Comparison of ENCODE assay signal across 18 cellular contexts in the genomic region with DNA sequence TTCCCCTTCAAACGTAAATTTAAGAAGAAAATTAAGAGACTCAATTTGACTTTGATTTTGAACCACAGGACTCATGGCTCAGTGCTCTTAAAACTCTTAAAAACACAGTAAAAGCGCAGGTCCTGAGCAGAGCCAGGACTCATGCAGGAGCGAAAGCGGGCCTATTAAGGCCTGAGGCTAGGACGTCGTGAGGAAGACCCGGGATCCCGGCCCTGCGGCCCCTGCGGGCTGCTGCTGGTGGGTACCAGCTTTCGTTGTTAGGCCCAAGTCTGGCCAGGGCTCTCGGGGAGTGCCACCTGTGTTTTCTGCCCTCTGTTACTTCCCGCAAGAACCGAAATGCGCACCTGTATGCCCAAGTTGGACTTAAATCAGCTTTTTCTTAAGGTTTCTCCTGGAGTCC. TPM values are rescaled to one million over a fixed set of nuclear protein-coding genes. Genes with fewer than 3 reads are reported as not detected.
DNase-seq lines count a peak whose midpoint lies in the region; ATAC-seq and TF ChIP-seq lines count a peak whose summit lies in the region.
"Had no signal": no experiment of that assay in that cellular context is flagged by ENCODE, and none has a peak within 500 bp of the region (broad histone marks: within the 10 kb centered on the region; RNA-seq: fewer than 3 reads in every experiment).

No MANE protein-coding gene starts in this region.

- 21% methylated on average over 15 of the region's 15 CpGs for WGBS in thymus

- peaks cover 85% of the 10 kb centered on the region for H3K79me2 ChIP-seq in parathyroid adenoma

- H3K9ac ChIP-seq in parathyroid adenoma, result peak overlapping the region; percentile 99
- H3K9ac ChIP-seq: BLaER1 treated with 17β-estradiol and CSF1 and Interleukin-3, amounts not matched to agents 10 nM and 100 nM; GM23248 had no signal

- H3K9me3 ChIP-seq in parathyroid adenoma (ENCODE audit: control insufficient read depth, low read length), result no peaks in the 10 kb centered on the region
- no peaks in the 10 kb centered on the region for H3K9me3 ChIP-seq in thymus (ENCODE audit: control insufficient read depth)

- peak overlapping the region; percentile 100 for H3K27ac ChIP-seq in parathyroid adenoma
- peak overlapping the region; percentile 69 for H3K27ac ChIP-seq in thymus (ENCODE audit: low read depth)
- H3K27ac ChIP-seq: BLaER1 treated with 17β-estradiol and CSF1 and Interleukin-3, amounts not matched to agents 10 nM and 100 nM; GM23248; HL-60 had no signal

- peaks cover 98% of the 10 kb centered on the region for H3K27me3 Mint-ChIP-seq in WTC11 (ENCODE audit: low read depth)

- peaks cover 25% of the 10 kb centered on the region for H3K4me1 ChIP-seq in parathyroid adenoma
- no peaks in the 10 kb centered on the region for H3K4me1 ChIP-seq in thymus (ENCODE audit: control insufficient read depth, insufficient read depth, low read length)
- H3K4me1 ChIP-seq: BLaER1 treated with 17β-estradiol and CSF1 and Interleukin-3, amounts not matched to agents 10 nM and 100 nM had no signal

- H3K4me1 Mint-ChIP-seq in WTC11, result peaks cover 66% of the 10 kb centered on the region

- H3K4me3 Mint-ChIP-seq in WTC11, result peak overlapping the region; percentile 57
- H3K4me3 Mint-ChIP-seq: CD4-positive, CD25-positive, alpha-beta regulatory T cell; HFFc6 had no signal

- CTCF ChIA-PET in WTC11 (lab: Charles Lee), result interaction anchor here (1.0 to 7.3 kb wide), 11 partner anchors 9 to 404 kb away, joined by 3 to 131 read pairs (median 18); no protein-coding TSS in a partner anchor

- no peak overlapping the region for H2AFZ ChIP-seq in parathyroid adenoma
- H2AFZ ChIP-seq: GM23248 had no signal

- no peak for ATAC-seq in WTC11
- no peak for ATAC-seq in HG03469 (IDR thresholded peaks at IDR 0.05; ENCODE audit: unreplicated experiment)

- TF ChIP-seq CTCF in WTC11 (IDR thresholded peaks at IDR 0.05) (no peak), parathyroid adenoma (IDR thresholded peaks at IDR 0.05) (no peak)

- peak overlapping the region; percentile 88 for H3K4me2 ChIP-seq in parathyroid adenoma (ENCODE audit: low read length)
- H3K4me2 ChIP-seq: BLaER1 treated with 17β-estradiol and CSF1 and Interleukin-3, amounts not matched to agents 10 nM and 100 nM had no signal

- H3K4me3 ChIP-seq in H7 (ENCODE audit: insufficient read depth, low read depth, low read length) (no peak overlapping the region), parathyroid adenoma (ENCODE audit: low read depth, low read length) (peak overlapping the region; percentile 97), thymus (ENCODE audit: low read length) (no peak overlapping the region)
- H3K4me3 ChIP-seq: BLaER1 treated with 17β-estradiol and CSF1 and Interleukin-3, amounts not matched to agents 10 nM and 100 nM; GM23248; K562 had no signal

- H3K36me3 ChIP-seq in H7 (replicated peaks; ENCODE audit: control insufficient read depth, insufficient read depth, low read length) (no peaks in the 10 kb centered on the region), parathyroid adenoma (ENCODE audit: control insufficient read depth, insufficient read depth, low read length) (peaks cover 9% of the 10 kb centered on the region), thymus (ENCODE audit: control insufficient read depth, insufficient read depth) (no peaks in the 10 kb centered on the region)
- H3K36me3 ChIP-seq: BLaER1 treated with 17β-estradiol and CSF1 and Interleukin-3, amounts not matched to agents 10 nM and 100 nM had no signal

- DNase-seq in H7 (peak; percentile 51), WTC11 (ENCODE audit: low spot score) (no peak), RPMI8226 (no peak), SW480 (ENCODE audit: low spot score) (no peak)
- DNase-seq: ACHN; Calu3; CD4-positive, CD25-positive, alpha-beta regulatory T cell; DMS 273 treated with DMSO at 0.1 percent for 48 hours; GM23248; HCEC 1CT; HFFc6 had no signal

- no peaks in the 10 kb centered on the region for H3K36me3 Mint-ChIP-seq in WTC11
- H3K36me3 Mint-ChIP-seq: CD4-positive, CD25-positive, alpha-beta regulatory T cell had no signal

- POLR2A ChIA-PET in WTC11 (lab: Charles Lee), result no interaction called here

- H3K27me3 ChIP-seq in H7 (ENCODE audit: control insufficient read depth, insufficient read depth, low read length), result peaks cover 100% of the 10 kb centered on the region
- H3K27me3 ChIP-seq in parathyroid adenoma (ENCODE audit: control insufficient read depth, insufficient read depth, low read length), result no peaks in the 10 kb centered on the region
- peaks cover 68% of the 10 kb centered on the region for H3K27me3 ChIP-seq in thymus (ENCODE audit: control insufficient read depth, insufficient read depth)

- no peaks in the 10 kb centered on the region for H3K9me3 Mint-ChIP-seq in WTC11
- H3K9me3 Mint-ChIP-seq: HFFc6 had no signal

- H3K27ac Mint-ChIP-seq in WTC11, result no peak overlapping the region
- H3K27ac Mint-ChIP-seq: CD4-positive, CD25-positive, alpha-beta regulatory T cell; HFFc6 had no signal

TF ChIP-seq in WTC11, 78 proteins besides CTCF, POLR2A, EP300 and RAD21 (continues in another document):
- no peak for TF ChIP-seq NR2C2 (CRISPR knock-in tag; IDR thresholded peaks at IDR 0.05)
- TF ChIP-seq HMGA2 (CRISPR knock-in tag; IDR thresholded peaks at IDR 0.05), result no peak
- TF ChIP-seq GRHL2 (CRISPR knock-in tag; IDR thresholded peaks at IDR 0.05; ENCODE audit: insufficient replicate concordance, severe bottlenecking), result no peak
- no peak for TF ChIP-seq GTF2I (CRISPR knock-in tag; conservative IDR thresholded peaks at IDR 0.05)
- TF ChIP-seq, protein P1, sequence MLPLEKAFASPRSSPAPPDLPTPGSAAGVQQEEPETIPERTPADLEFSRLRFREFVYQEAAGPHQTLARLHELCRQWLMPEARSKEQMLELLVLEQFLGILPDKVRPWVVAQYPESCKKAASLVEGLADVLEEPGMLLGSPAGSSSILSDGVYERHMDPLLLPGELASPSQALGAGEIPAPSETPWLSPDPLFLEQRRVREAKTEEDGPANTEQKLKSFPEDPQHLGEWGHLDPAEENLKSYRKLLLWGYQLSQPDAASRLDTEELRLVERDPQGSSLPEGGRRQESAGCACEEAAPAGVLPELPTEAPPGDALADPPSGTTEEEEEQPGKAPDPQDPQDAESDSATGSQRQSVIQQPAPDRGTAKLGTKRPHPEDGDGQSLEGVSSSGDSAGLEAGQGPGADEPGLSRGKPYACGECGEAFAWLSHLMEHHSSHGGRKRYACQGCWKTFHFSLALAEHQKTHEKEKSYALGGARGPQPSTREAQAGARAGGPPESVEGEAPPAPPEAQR (CRISPR knock-in tag; IDR thresholded peaks at IDR 0.05), result no peak
- TF ChIP-seq, protein P2, sequence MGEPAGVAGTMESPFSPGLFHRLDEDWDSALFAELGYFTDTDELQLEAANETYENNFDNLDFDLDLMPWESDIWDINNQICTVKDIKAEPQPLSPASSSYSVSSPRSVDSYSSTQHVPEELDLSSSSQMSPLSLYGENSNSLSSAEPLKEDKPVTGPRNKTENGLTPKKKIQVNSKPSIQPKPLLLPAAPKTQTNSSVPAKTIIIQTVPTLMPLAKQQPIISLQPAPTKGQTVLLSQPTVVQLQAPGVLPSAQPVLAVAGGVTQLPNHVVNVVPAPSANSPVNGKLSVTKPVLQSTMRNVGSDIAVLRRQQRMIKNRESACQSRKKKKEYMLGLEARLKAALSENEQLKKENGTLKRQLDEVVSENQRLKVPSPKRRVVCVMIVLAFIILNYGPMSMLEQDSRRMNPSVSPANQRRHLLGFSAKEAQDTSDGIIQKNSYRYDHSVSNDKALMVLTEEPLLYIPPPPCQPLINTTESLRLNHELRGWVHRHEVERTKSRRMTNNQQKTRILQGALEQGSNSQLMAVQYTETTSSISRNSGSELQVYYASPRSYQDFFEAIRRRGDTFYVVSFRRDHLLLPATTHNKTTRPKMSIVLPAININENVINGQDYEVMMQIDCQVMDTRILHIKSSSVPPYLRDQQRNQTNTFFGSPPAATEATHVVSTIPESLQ (CRISPR knock-in tag; IDR thresholded peaks at IDR 0.05), result no peak
- TF ChIP-seq NFE2L1 (CRISPR knock-in tag; IDR thresholded peaks at IDR 0.05), result no peak
- TF ChIP-seq, protein P3, sequence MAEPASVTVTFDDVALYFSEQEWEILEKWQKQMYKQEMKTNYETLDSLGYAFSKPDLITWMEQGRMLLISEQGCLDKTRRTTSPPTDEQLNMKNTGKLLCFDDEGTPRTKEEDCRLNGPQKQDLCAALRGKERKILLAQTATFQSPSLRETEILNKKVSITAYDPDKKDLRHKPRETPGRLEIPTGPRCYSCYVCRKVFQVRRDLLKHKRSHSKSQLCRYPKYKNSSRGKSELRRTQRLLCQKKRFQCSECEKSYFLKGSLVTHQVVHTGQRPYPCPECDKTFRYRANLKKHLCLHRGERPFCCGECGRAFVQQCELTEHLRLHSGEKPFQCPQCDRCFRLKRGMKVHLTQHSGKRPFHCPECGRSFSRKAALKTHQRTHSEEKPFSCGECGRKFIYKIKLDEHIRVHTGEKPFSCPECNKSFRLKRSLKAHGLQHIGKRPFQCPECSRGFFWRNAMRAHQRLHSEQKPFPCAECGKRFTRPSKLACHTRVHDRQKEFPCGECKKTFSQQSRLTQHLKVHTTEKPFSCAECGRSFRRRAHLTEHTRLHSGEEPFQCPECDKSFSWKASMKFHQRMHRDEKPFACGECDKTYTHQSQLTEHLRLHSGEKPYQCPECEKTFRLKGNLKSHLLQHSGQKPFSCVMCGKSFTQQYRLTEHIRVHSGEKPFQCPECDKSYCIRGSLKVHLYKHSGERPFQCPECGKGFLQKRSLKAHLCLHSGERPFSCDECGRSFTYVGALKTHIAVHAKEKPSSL (CRISPR knock-in tag; conservative IDR thresholded peaks at IDR 0.05), result no peak
- no peak for TF ChIP-seq FOXP1 (CRISPR knock-in tag; IDR thresholded peaks at IDR 0.05; ENCODE audit: borderline replicate concordance)
- TF ChIP-seq RELA (CRISPR knock-in tag; IDR thresholded peaks at IDR 0.05; ENCODE audit: borderline replicate concordance), result no peak
- no peak for TF ChIP-seq CBFB (CRISPR knock-in tag; IDR thresholded peaks at IDR 0.05; ENCODE audit: low read depth)
- no peak for TF ChIP-seq SMAD4 (CRISPR knock-in tag; IDR thresholded peaks at IDR 0.05)
- no peak for TF ChIP-seq RORB (CRISPR knock-in tag; IDR thresholded peaks at IDR 0.05)

RNA-seq across cellular contexts. Expression of a gene that starts 3.5 kb away (rescaled TPM):
- not detected in 2 replicates for total RNA-seq in H7 (2014; rRNA removed; shearing (Covaris generic))
- total RNA-seq in WTC11 (2021), result not detected in 3 replicates
- polyA plus RNA-seq in thymus, result 35.6 TPM
- total RNA-seq: A172; Calu3; CD4-positive, CD25-positive, alpha-beta regulatory T cell; GM23248; HFFc6; K562 had no signal
- polyA plus RNA-seq: CD4-positive, CD25-positive, alpha-beta regulatory T cell; GM23248; K562 had no signal
